ENCODE assay signal across 32 cellular contexts in the genomic region with DNA sequence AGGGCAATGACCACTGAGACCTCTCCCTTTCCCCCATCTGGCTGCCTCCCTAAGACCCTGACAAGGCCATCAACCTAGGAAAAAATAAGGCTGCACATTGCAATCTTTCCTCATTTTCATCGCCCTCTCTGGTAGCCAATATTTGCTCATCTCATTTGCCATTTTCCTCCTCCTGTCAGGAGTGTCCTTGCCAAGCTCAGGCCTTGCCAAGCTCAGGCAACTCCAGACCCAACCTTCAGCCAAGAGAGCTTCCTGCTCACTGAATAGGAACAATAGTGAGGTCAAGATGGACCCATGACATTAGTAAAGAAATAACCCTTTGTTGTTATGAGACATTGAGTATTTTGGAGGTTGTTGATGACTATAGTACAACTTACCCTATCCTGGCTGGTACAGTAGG.
"Had no signal": no experiment of that assay in that cellular context is flagged by ENCODE, and none has a peak within 500 bp of the region (broad histone marks: within the 10 kb centered on the region; RNA-seq: fewer than 3 reads in every experiment).

No MANE protein-coding gene starts in this region.

- H3K4me3 ChIP-seq: esophagus muscularis mucosa, gastrocnemius medialis, heart right ventricle, hepatocyte had no signal

- H3K36me3 ChIP-seq: brain microvascular endothelial cell, esophagus muscularis mucosa, gastrocnemius medialis, heart right ventricle, WERI-Rb-1 had no signal

- H3K79me2 ChIP-seq: hepatocyte had no signal

- ATAC-seq: activated CD4-positive, CD25-positive, alpha-beta regulatory T cell treated with anti-CD3 and anti-CD28 coated beads, Interleukin-2, amount 50 U/mL, for 24 hours; activated CD8-positive, alpha-beta T cell treated with anti-CD3 and anti-CD28 coated beads for 36 hours; activated T-cell treated with anti-CD3 and anti-CD28 coated beads, Interleukin-2, amount 50 U/mL, for 4 hours; activated T-helper 17 cell treated with anti-CD3 and anti-CD28 coated beads, Interleukin-2, amount 50 U/mL, for 72 hours; effector memory CD8-positive, alpha-beta T cell; foreskin keratinocyte; gastrocnemius medialis; heart right ventricle; T-helper 17 cell had no signal

- FAIRE-seq: astrocyte, colon had no signal

- H2AFZ ChIP-seq: hepatocyte had no signal

- H3K27me3 ChIP-seq: brain microvascular endothelial cell, esophagus muscularis mucosa, foreskin keratinocyte, gastrocnemius medialis, heart right ventricle, hepatocyte had no signal

- DNase-seq: activated B cell treated with CpG ODN at 0.5 μM for 24 hours; activated CD4-positive, alpha-beta T cell treated with anti-CD3 and anti-CD28 coated beads for 48 hours; activated CD4-positive, alpha-beta T cell treated with anti-CD3 and anti-CD28 coated beads, Interleukin-2, amount 50 U/mL, for 1 hour; activated CD4-positive, alpha-beta T cell treated with anti-CD3 and anti-CD28 coated beads, Interleukin-2, amount 50 U/mL, for 48 hours; activated CD8-positive, alpha-beta memory T cell treated with anti-CD3 and anti-CD28 coated beads for 24 hours; activated CD8-positive, alpha-beta T cell treated with anti-CD3 and anti-CD28 coated beads for 36 hours; activated effector memory CD4-positive, alpha-beta T cell treated with Interleukin-2 at 50 U/mL for 16 hours; activated gamma-delta T cell treated with Interleukin-2 at 50 U/mL for 16 hours; activated naive CD4-positive, alpha-beta T cell treated with anti-CD3 and anti-CD28 coated beads, Interleukin-2, amount 50 U/mL, for 16 hours; activated naive CD4-positive, alpha-beta T cell treated with Interleukin-2 at 50 U/mL for 16 hours; activated T-cell treated with anti-CD3 and anti-CD28 coated beads, Interleukin-2, amount 50 U/mL, for 4 hours; amniotic stem cell; anterior cingulate cortex; brain microvascular endothelial cell; cortex of kidney; dermis blood vessel endothelial cell; effector CD4-positive, alpha-beta T cell; effector memory CD8-positive, alpha-beta T cell; erythroblast; foreskin keratinocyte; gastrocnemius medialis; glutamatergic neuron; heart right ventricle; T-helper 17 cell; T1000; WERI-Rb-1 had no signal

- H3K27ac ChIP-seq: brain microvascular endothelial cell, esophagus muscularis mucosa, foreskin keratinocyte, gastrocnemius medialis, heart right ventricle, hepatocyte, WERI-Rb-1 had no signal

- H3K4me1 ChIP-seq: esophagus muscularis mucosa, foreskin keratinocyte, gastrocnemius medialis, heart right ventricle had no signal

- H3K9me3 ChIP-seq: gastrocnemius medialis had no signal

- H3K4me2 ChIP-seq: hepatocyte had no signal
